In genomic region chr14:68784995-68785816, GRCh38 we compare ENCODE assay signal across 7 cellular contexts. TPM values are rescaled to one million over a fixed set of nuclear protein-coding genes. Genes with fewer than 3 reads are reported as not detected.
DNase-seq lines count a peak whose midpoint lies in the region; ATAC-seq, FAIRE-seq and TF ChIP-seq lines count a peak whose summit lies in the region.

No MANE protein-coding gene starts in this region.

- peaks cover 46% of the 10 kb centered on the region for H3K4me1 Mint-ChIP-seq in astrocyte (ENCODE audit: low read depth, unreplicated experiment)

- H3K9me3 Mint-ChIP-seq in astrocyte (ENCODE audit: unreplicated experiment) = no peaks in the 10 kb centered on the region

- no peak overlapping the region for H3K4me3 Mint-ChIP-seq in astrocyte (ENCODE audit: unreplicated experiment)

- H3K27me3 ChIP-seq in astrocyte (ENCODE audit: insufficient read depth, low read length) = no peaks in the 10 kb centered on the region
- no peaks in the 10 kb centered on the region for H3K27me3 ChIP-seq in thymus (ENCODE audit: control insufficient read depth, insufficient read depth)

- H3K27ac Mint-ChIP-seq in astrocyte (ENCODE audit: unreplicated experiment) = peak overlapping the region; percentile 71

- H3K27me3 Mint-ChIP-seq in astrocyte (ENCODE audit: low read depth, unreplicated experiment) = no peaks in the 10 kb centered on the region

- peak overlapping the region; percentile 35 for H3K4me2 ChIP-seq in astrocyte (ENCODE audit: low read length)

- no peak for TF ChIP-seq CTCF in astrocyte (IDR thresholded peaks at IDR 0.05; ENCODE audit: insufficient read depth, low read depth, low read length)

- H3K4me3 ChIP-seq in astrocyte (ENCODE audit: insufficient read depth, low read depth, low read length) (no peak overlapping the region), thymus (ENCODE audit: low read length) (no peak overlapping the region)

- 93% methylated on average over 7 of the region's 7 CpGs for WGBS in thymus

- H3K27ac ChIP-seq in astrocyte (ENCODE audit: low read depth, low read length) = peak overlapping the region; percentile 84
- H3K27ac ChIP-seq in thymus (ENCODE audit: low read depth) = peak overlapping the region; percentile 70

- H2AFZ ChIP-seq in astrocyte (ENCODE audit: low read depth, low read length) = no peak overlapping the region

- no peak for FAIRE-seq in astrocyte (lab: Jason Lieb, UNC)

- H3K79me2 ChIP-seq in astrocyte (ENCODE audit: insufficient read depth, low read length) = peaks cover 21% of the 10 kb centered on the region

- H3K4me1 ChIP-seq in astrocyte (ENCODE audit: insufficient read depth, low read length) (peaks cover 62% of the 10 kb centered on the region), thymus (ENCODE audit: control insufficient read depth, insufficient read depth, low read length) (peaks cover 29% of the 10 kb centered on the region)

- H3K9me3 ChIP-seq in astrocyte (ENCODE audit: insufficient read depth, low read depth, low read length) = no peaks in the 10 kb centered on the region
- no peaks in the 10 kb centered on the region for H3K9me3 ChIP-seq in thymus (ENCODE audit: control insufficient read depth)

- H3K36me3 Mint-ChIP-seq in astrocyte (ENCODE audit: low read depth, unreplicated experiment) = peaks cover 8% of the 10 kb centered on the region

- peak; percentile 90 for DNase-seq in LHCN-M2 (ENCODE audit: low read depth)
- peak; percentile 90 for DNase-seq in astrocyte (ENCODE audit: low read depth)
- DNase-seq in kidney tubule cell (ENCODE audit: low spot score) = peak; percentile 99
- no peak for DNase-seq in OCI-M1 (lab: John Stamatoyannopoulos, UW)
- DNase-seq in NK-92 (lab: John Stamatoyannopoulos, UW; ENCODE audit: unreplicated experiment) = no peak

- H3K36me3 ChIP-seq in astrocyte (ENCODE audit: insufficient read depth, low read length) (peaks cover 12% of the 10 kb centered on the region), thymus (ENCODE audit: control insufficient read depth, insufficient read depth) (peaks cover 22% of the 10 kb centered on the region)

- H3K9ac ChIP-seq in astrocyte (ENCODE audit: low read length) = no peak overlapping the region

- peaks cover 18% of the 10 kb centered on the region for H4K20me1 ChIP-seq in astrocyte (ENCODE audit: insufficient read depth, low read length)

- ATAC-seq in HG03135 (IDR thresholded peaks at IDR 0.05; ENCODE audit: unreplicated experiment) = no peak

RNA-seq across cellular contexts. Expression of gene ZFP36L1, which starts 7.7 kb away (rescaled TPM):
- total RNA-seq in LHCN-M2 (2014; rRNA removed) (238 and 342 TPM in 2 replicates), astrocyte (210 and 219 TPM in 2 replicates)
- polyA plus RNA-seq in LHCN-M2 (2012) = 251 TPM
- 109 TPM for polyA plus RNA-seq in thymus

Comparison
In these comparisons a context has a peak if more than half of its experiments do, and no peak if none do; other contexts are left out.
1. DNase-seq: peak in LHCN-M2 (single experiment), astrocyte (single experiment) and kidney tubule cell (single experiment); none in OCI-M1 (single experiment) and NK-92 (single experiment).